ENCODE assay signal across 12 cellular contexts in the genomic region with DNA sequence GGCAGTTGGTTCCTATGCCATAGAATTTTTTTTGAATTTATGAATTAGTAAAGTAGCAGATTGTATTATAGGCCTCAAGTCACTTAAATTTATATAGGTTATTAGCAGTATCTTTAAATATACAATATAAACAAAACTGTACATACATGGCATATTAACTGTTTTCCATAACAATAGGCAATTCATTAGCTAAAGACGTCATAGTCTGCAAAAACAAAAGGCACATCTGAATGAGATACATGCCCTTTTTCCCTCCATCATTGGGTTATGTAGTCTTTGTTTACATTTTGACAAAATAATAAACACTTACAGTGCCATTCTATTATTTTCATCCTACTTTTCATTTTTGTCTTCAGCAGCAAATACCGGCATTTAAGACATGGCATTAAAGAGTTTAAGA. TPM values are rescaled to one million over a fixed set of nuclear protein-coding genes. Genes with fewer than 3 reads are reported as not detected.
DNase-seq lines count a peak whose midpoint lies in the region; ATAC-seq and TF ChIP-seq lines count a peak whose summit lies in the region.
"Had no signal": no experiment of that assay in that cellular context is flagged by ENCODE, and none has a peak within 500 bp of the region (broad histone marks: within the 10 kb centered on the region; RNA-seq: fewer than 3 reads in every experiment).

No MANE protein-coding gene starts in this region.

- H3K4me3 Mint-ChIP-seq in activated T-cell treated with anti-CD3 and anti-CD28 coated beads, Interleukin-2, amount 50 U/mL, for 24 hours, result no peak overlapping the region

- 76 to 78% methylated on average over 2 of the region's 2 CpGs for WGBS in body of pancreas, 2 donors

- no peak overlapping the region for H3K27ac Mint-ChIP-seq in activated T-cell treated with anti-CD3 and anti-CD28 coated beads, Interleukin-2, amount 50 U/mL, for 24 hours

- H3K9ac ChIP-seq in Karpas-422 (ENCODE audit: low read length), result no peak overlapping the region
- no peak overlapping the region for H3K9ac ChIP-seq in muscle layer of colon (ENCODE audit: low read length)

- peaks cover 34% of the 10 kb centered on the region for H3K79me2 ChIP-seq in Karpas-422 (ENCODE audit: low read length)

- intact Hi-C loops in body of pancreas (cut with DNase I), result no loop called here

- H3K9me2 ChIP-seq in Karpas-422 (replicated peaks; ENCODE audit: insufficient read depth, low read length), result no peaks in the 10 kb centered on the region

- H3K9me3 ChIP-seq in Karpas-422 (ENCODE audit: low read length) (no peaks in the 10 kb centered on the region), body of pancreas (no peaks in the 10 kb centered on the region), muscle layer of colon (ENCODE audit: low read length) (no peaks in the 10 kb centered on the region)
- H3K9me3 ChIP-seq: colonic mucosa had no signal

- H3K4me1 ChIP-seq in Karpas-422 (ENCODE audit: low read length) (peaks cover 26% of the 10 kb centered on the region), body of pancreas (peaks cover 22% of the 10 kb centered on the region), muscle layer of colon (ENCODE audit: insufficient read depth, low read length) (peaks cover 12% of the 10 kb centered on the region)

- H3K27me3 Mint-ChIP-seq in activated T-cell treated with anti-CD3 and anti-CD28 coated beads, Interleukin-2, amount 50 U/mL, for 24 hours, result no peaks in the 10 kb centered on the region

- H3K4me1 Mint-ChIP-seq in activated T-cell treated with anti-CD3 and anti-CD28 coated beads, Interleukin-2, amount 50 U/mL, for 24 hours (ENCODE audit: low read depth), result peaks cover 34% of the 10 kb centered on the region

- ATAC-seq in body of pancreas, result no peak
- ATAC-seq: CD8-positive, alpha-beta T cell had no signal

- TF ChIP-seq POLR2A in body of pancreas (IDR thresholded peaks at IDR 0.05) (no peak), erythroblast (IDR thresholded peaks at IDR 0.05; ENCODE audit: low read length) (no peak)

- no peaks in the 10 kb centered on the region for H3K27me3 ChIP-seq in Karpas-422 (ENCODE audit: low read length)
- no peaks in the 10 kb centered on the region for H3K27me3 ChIP-seq in body of pancreas
- no peaks in the 10 kb centered on the region for H3K27me3 ChIP-seq in muscle layer of colon (ENCODE audit: control insufficient read depth in 1 of 2, insufficient read depth in 2 of 2, low read length in 2 of 2)
- H3K27me3 ChIP-seq: colonic mucosa had no signal

- no peaks in the 10 kb centered on the region for H3K9me3 Mint-ChIP-seq in activated T-cell treated with anti-CD3 and anti-CD28 coated beads, Interleukin-2, amount 50 U/mL, for 24 hours
- H3K9me3 Mint-ChIP-seq: CD8-positive, alpha-beta T cell had no signal

- H4K20me1 ChIP-seq in Karpas-422 (ENCODE audit: insufficient read depth, low read depth, low read length), result no peaks in the 10 kb centered on the region

- H3K36me3 Mint-ChIP-seq in activated T-cell treated with anti-CD3 and anti-CD28 coated beads, Interleukin-2, amount 50 U/mL, for 24 hours (ENCODE audit: low read depth), result peaks cover 52% of the 10 kb centered on the region

- peak overlapping the region; percentile 79; the same call in 1 of the 2 replicates for H3K27ac ChIP-seq in Karpas-422 (ENCODE audit: low read length)
- peak overlapping the region in 3 of 4 donors; percentile 68 to 90 (median 89) for H3K27ac ChIP-seq in body of pancreas
- peak overlapping the region; percentile 48 for H3K27ac ChIP-seq in muscle layer of colon (ENCODE audit: low read depth, low read length)
- peak overlapping the region; percentile 96 for H3K27ac ChIP-seq in temporal lobe (ENCODE audit: low read depth, low read length)

- no peak overlapping the region for H3K4me2 ChIP-seq in Karpas-422 (ENCODE audit: low read depth, low read length, poor library complexity, severe bottlenecking)

- no peak overlapping the region for H2AFZ ChIP-seq in Karpas-422 (ENCODE audit: low read length)

- H3K4me3 ChIP-seq in Karpas-422 (ENCODE audit: low read length), result no peak overlapping the region
- no peak overlapping the region for H3K4me3 ChIP-seq in body of pancreas
- H3K4me3 ChIP-seq in muscle layer of colon (ENCODE audit: low read depth in 1 of 2, low read length in 2 of 2), result no peak overlapping the region
- H3K4me3 ChIP-seq: colonic mucosa had no signal

- H3K36me3 ChIP-seq in Karpas-422 (ENCODE audit: insufficient read depth, low read length) (peaks cover 25% of the 10 kb centered on the region), body of pancreas (replicated peaks in 1 of 2; ENCODE audit: insufficient read depth in 1 of 2, low read depth in 2 of 2) (no peaks in the 10 kb centered on the region), muscle layer of colon (ENCODE audit: insufficient read depth, low read length) (peaks cover 12% of the 10 kb centered on the region)

- no peak for DNase-seq in Karpas-422
- no peak for DNase-seq in body of pancreas
- DNase-seq in mesenteric fat pad (ENCODE audit: low spot score), result no peak
- DNase-seq in activated T-cell treated with anti-CD3 and anti-CD28 coated beads, Interleukin-2, amount 50 U/mL, for 24 hours, result no peak
- no peak for DNase-seq in 8988T
- DNase-seq in erythroblast (lab: John Stamatoyannopoulos, UW), result no peak
- DNase-seq: activated CD8-positive, alpha-beta memory T cell treated with anti-CD3 and anti-CD28 coated beads, Interleukin-2, amount 50 U/mL, for 48 hours; CD8-positive, alpha-beta T cell; colonic mucosa; NCI-H1092 treated with DMSO at 0.1 percent for 48 hours had no signal

- no peak for TF ChIP-seq CTCF in body of pancreas (IDR thresholded peaks at IDR 0.05)

RNA-seq across cellular contexts. Expression of a gene that starts 1.1 kb away (rescaled TPM):
- 8.7 and 25.6 TPM in 2 replicates for total RNA-seq in Karpas-422 (2014; rRNA removed; shearing (Covaris generic); ENCODE audit: low replicate concordance)
- total RNA-seq in body of pancreas, result 1 to 10 TPM; 2.0 to 4.2 TPM
- total RNA-seq in temporal lobe, result 6.6 TPM
- total RNA-seq in mesenteric fat pad, result 5.8 TPM
